ENCODE assay signal across 26 cellular contexts in genomic region chr7:79035858-79036257, GRCh38.
DNase-seq lines count a peak whose midpoint lies in the region; ATAC-seq, FAIRE-seq and TF ChIP-seq lines count a peak whose summit lies in the region.
"Had no signal": no experiment of that assay in that cellular context is flagged by ENCODE, and none has a peak within 500 bp of the region (broad histone marks: within the 10 kb centered on the region; RNA-seq: fewer than 3 reads in every experiment).

No MANE protein-coding gene starts in this region.

- H3K4ac ChIP-seq in IMR-90 (ENCODE audit: low read depth, low read length) (no peak overlapping the region), H1 (replicated peaks; ENCODE audit: insufficient read length, low read depth, low read length) (no peak overlapping the region)

- H4K5ac ChIP-seq in IMR-90 (ENCODE audit: low read depth, low read length) (no peak overlapping the region), H1 (ENCODE audit: insufficient read length, low read depth, low read length) (no peak overlapping the region)

- H3K9me3 ChIP-seq in HepG2 (ENCODE audit: low read length) (no peaks in the 10 kb centered on the region), right lobe of liver (no peaks in the 10 kb centered on the region), IMR-90 (ENCODE audit: control insufficient read depth, insufficient read depth, low read length) (no peaks in the 10 kb centered on the region), H1 (ENCODE audit: insufficient read depth in 2 of 2, low read depth in 1 of 2, low read length in 1 of 2) (no peaks in the 10 kb centered on the region), lower lobe of right lung (no peaks in the 10 kb centered on the region)
- H3K9me3 ChIP-seq: BE2C, BLaER1 had no signal

- 76% methylated on average over 3 of the region's 3 CpGs for WGBS in HepG2 (ENCODE audit: low lambda C conversion rate)
- WGBS in right lobe of liver (ENCODE audit: insufficient coverage, low coverage, low lambda C conversion rate, missing lambda C conversion rate) = 84% methylated on average over 3 of the region's 3 CpGs
- no CpG with 5 or more reads among the region's 3 CpGs for WGBS in IMR-90 (ENCODE audit: extremely low coverage in 2 of 2, insufficient read length in 1 of 2), 2 experiments
- 88% methylated on average over 3 of the region's 3 CpGs; no CpG with 5 or more reads in 1 of the 2 experiments for WGBS in H1 (ENCODE audit: extremely low coverage in 1 of 2, insufficient coverage in 1 of 2, insufficient read length in 1 of 2, insufficient replicate concordance in 2 of 2, low coverage in 1 of 2, low lambda C conversion rate in 2 of 2, missing lambda C conversion rate in 1 of 2), 2 experiments

- ATAC-seq in HepG2 (no peak), right lobe of liver (no peak), IMR-90 (ENCODE audit: low read depth) (no peak), lower lobe of right lung (no peak), GM18870 (IDR thresholded peaks at IDR 0.05; ENCODE audit: unreplicated experiment) (no peak)
- ATAC-seq: GM12878 had no signal

- H4K91ac ChIP-seq in IMR-90 (ENCODE audit: insufficient read depth, low read depth, low read length) (no peak overlapping the region), H1 (replicated peaks; ENCODE audit: insufficient read length, low read length) (no peak overlapping the region)

- H2BK12ac ChIP-seq in H1 (ENCODE audit: low read depth, low read length) = no peak overlapping the region

- H2BK20ac ChIP-seq in IMR-90 (ENCODE audit: low read depth, low read length) (no peak overlapping the region), H1 (ENCODE audit: low read length) (no peak overlapping the region)

- intact Hi-C loops in HepG2 (cut with micrococcal nuclease; ENCODE audit: unreplicated experiment) (no loop called here), right lobe of liver (cut with DNase I) (no loop called here), IMR-90 (cut with micrococcal nuclease) (no loop called here), lower lobe of right lung (cut with DNase I) (no loop called here)

- H3K14ac ChIP-seq in IMR-90 (replicated peaks; ENCODE audit: low read depth, low read length) = no peak overlapping the region
- H3K14ac ChIP-seq in H1 (ENCODE audit: insufficient read length) = no peak overlapping the region

- H3K27me3 ChIP-seq in HepG2 (ENCODE audit: control insufficient read depth in 1 of 2, insufficient read depth in 2 of 2, low read length in 2 of 2) = no peaks in the 10 kb centered on the region
- no peaks in the 10 kb centered on the region for H3K27me3 ChIP-seq in right lobe of liver
- H3K27me3 ChIP-seq in IMR-90 (ENCODE audit: control insufficient read depth, insufficient read depth, low read length) = no peaks in the 10 kb centered on the region
- H3K27me3 ChIP-seq in H1 (replicated peaks in 1 of 4; ENCODE audit: control insufficient read depth in 3 of 4, extremely low read depth in 1 of 4, insufficient read depth in 3 of 4, low read length in 3 of 4) = no peaks in the 10 kb centered on the region
- H3K27me3 ChIP-seq in lower lobe of right lung (ENCODE audit: low read depth) = no peaks in the 10 kb centered on the region
- H3K27me3 ChIP-seq: BLaER1 had no signal

- H4K8ac ChIP-seq in IMR-90 (ENCODE audit: low read depth in 2 of 2, low read length in 2 of 2) = no peak overlapping the region
- H4K8ac ChIP-seq in H1 (ENCODE audit: extremely low read depth, insufficient read depth, low read length) = no peak overlapping the region

- H3K23ac ChIP-seq in IMR-90 (ENCODE audit: low read depth, low read length) (no peak overlapping the region), H1 (ENCODE audit: insufficient read length) (no peak overlapping the region)

- no peak overlapping the region for H3K18ac ChIP-seq in IMR-90 (ENCODE audit: low read depth, low read length)
- no peak overlapping the region for H3K18ac ChIP-seq in H1 (ENCODE audit: extremely low read depth, low read length)

- POLR2A ChIA-PET in HepG2 (lab: Yijun Ruan, JAX) = no interaction called here
- POLR2A ChIA-PET in IMR-90 (lab: Charles Lee; ENCODE audit: unreplicated experiment) = no interaction called here
- POLR2A ChIA-PET in H1 (lab: Charles Lee; ENCODE audit: partially characterized antibody) = no interaction called here

- DNase-seq in HepG2 (ENCODE audit: low spot score) (no peak), right lobe of liver (no peak), IMR-90 (no peak), H1 (ENCODE audit: low read depth in 1 of 2, low spot score in 2 of 2) (no peak), lower lobe of right lung (no peak), NCI-H2171 treated with DMSO at 0.1 percent for 48 hours (lab: John Stamatoyannopoulos, UW) (no peak)
- DNase-seq: ACHN; BE2C; C1 segment of cervical spinal cord; CD4-positive, alpha-beta memory T cell; CD4-positive, CD25-positive, alpha-beta regulatory T cell; CD8-positive, alpha-beta memory T cell; COR-L47; DMS 273 treated with DMSO at 0.1 percent for 48 hours; DMS153; DMS53; DMS79; DND-41; EL; GDM1 had no signal

- no TSS peak for BruUV-seq in HepG2 (replicated peaks; lab: Mats Ljungman, UMichigan)
- no TSS peak for BruUV-seq in IMR-90 (replicated peaks; lab: Mats Ljungman, UMichigan)

- CTCF ChIA-PET in HepG2 (lab: Yijun Ruan, JAX; ENCODE audit: low intra/inter-chr PET ratio, low total read pairs) = no interaction called here
- CTCF ChIA-PET in IMR-90 (lab: Yijun Ruan, JAX) = no interaction called here
- CTCF ChIA-PET in H1 (lab: Charles Lee; ENCODE audit: partially characterized antibody) = no interaction called here

- H3K56ac ChIP-seq in IMR-90 (ENCODE audit: extremely low read depth, insufficient read depth, low read length) = no peak overlapping the region
- no peak overlapping the region for H3K56ac ChIP-seq in H1 (replicated peaks; ENCODE audit: insufficient read length, low read depth, low read length)

- H3K36me3 ChIP-seq in HepG2 (replicated peaks in 1 of 2; ENCODE audit: control insufficient read depth in 1 of 2, insufficient read depth in 2 of 2, low read length in 2 of 2) (no peaks in the 10 kb centered on the region), right lobe of liver (no peaks in the 10 kb centered on the region), IMR-90 (ENCODE audit: control insufficient read depth, insufficient read depth, low read length) (no peaks in the 10 kb centered on the region), H1 (ENCODE audit: control insufficient read depth in 2 of 4, insufficient read depth in 4 of 4, low read length in 3 of 4) (no peaks in the 10 kb centered on the region), lower lobe of right lung (no peaks in the 10 kb centered on the region)
- H3K36me3 ChIP-seq: BE2C, BLaER1 had no signal

- FAIRE-seq in HepG2 (lab: Jason Lieb, UNC) (no peak), H1 (lab: Jason Lieb, UNC) (no peak)
- FAIRE-seq: GM12878, GM12892, GM18507 had no signal

- no peaks in the 10 kb centered on the region for H3K23me2 ChIP-seq in H1 (ENCODE audit: low read depth, low read length)

- H2AK9ac ChIP-seq in IMR-90 (replicated peaks; ENCODE audit: low read depth, low read length, poor library complexity) = no peak overlapping the region

- no peak for TF ChIP-seq POLR2A in HepG2 (IDR thresholded peaks at IDR 0.05; ENCODE audit: insufficient read depth in 1 of 2, low read depth in 2 of 2, low read length in 2 of 2)
- TF ChIP-seq POLR2A in right lobe of liver (IDR thresholded peaks at IDR 0.05) = no peak
- TF ChIP-seq POLR2A in IMR-90 (IDR thresholded peaks at IDR 0.05; ENCODE audit: low read depth, low read length) = no peak
- TF ChIP-seq POLR2A in H1 (IDR thresholded peaks at IDR 0.05; ENCODE audit: control extremely low read depth in 1 of 2, low read depth in 2 of 2, low read length in 2 of 2) = no peak

- TF ChIP-seq EP300 in HepG2 (IDR thresholded peaks at IDR 0.05; ENCODE audit: low read depth in 2 of 2, low read length in 2 of 2) = no peak
- TF ChIP-seq EP300 in HepG2 (CRISPR knock-in tag; IDR thresholded peaks at IDR 0.05; ENCODE audit: borderline replicate concordance) = no peak
- TF ChIP-seq EP300 in H1 (IDR thresholded peaks at IDR 0.05; ENCODE audit: borderline replicate concordance in 1 of 2, low read depth in 2 of 2, low read length in 2 of 2) = no peak

- TF ChIP-seq CTCF in HepG2 (CRISPR knock-in tag; IDR thresholded peaks at IDR 0.05) (no peak), right lobe of liver (IDR thresholded peaks at IDR 0.05) (no peak), IMR-90 (conservative IDR thresholded peaks at IDR 0.05; ENCODE audit: low read depth, low read length) (no peak), H1 (IDR thresholded peaks at IDR 0.05; ENCODE audit: control extremely low read depth in 1 of 3, insufficient read depth in 1 of 3, low read depth in 1 of 3, low read length in 3 of 3) (no peak), lower lobe of right lung (IDR thresholded peaks at IDR 0.05) (no peak)

- no peak for TF ChIP-seq RAD21 in HepG2 (CRISPR knock-in tag; IDR thresholded peaks at IDR 0.05)
- TF ChIP-seq RAD21 in IMR-90 (IDR thresholded peaks at IDR 0.05; ENCODE audit: low read length) = no peak
- no peak for TF ChIP-seq RAD21 in H1 (IDR thresholded peaks at IDR 0.05 in 1 of 2, conservative IDR thresholded peaks at IDR 0.05 in 1 of 2; ENCODE audit: low read depth in 2 of 2, low read length in 2 of 2)

- in situ Hi-C loops in HepG2 (cut with HindIII; ENCODE audit: extremely low pct_ligation_motif_present, low pct_unique_long_range_greater_than_20kb) (no loop called here), IMR-90 (cut with MboI; ENCODE audit: low sequenced_read_pairs) (no loop called here)

- H2AFZ ChIP-seq in HepG2 (ENCODE audit: low read length) (no peak overlapping the region), IMR-90 (replicated peaks; ENCODE audit: low read length, poor library complexity) (no peak overlapping the region), H1 (ENCODE audit: low read length) (no peak overlapping the region)

- H3K4me1 ChIP-seq in HepG2 (ENCODE audit: insufficient read depth, low read length) (no peaks in the 10 kb centered on the region), right lobe of liver (no peaks in the 10 kb centered on the region), IMR-90 (ENCODE audit: control insufficient read depth, insufficient read depth, low read length) (no peaks in the 10 kb centered on the region), H1 (replicated peaks in 1 of 4; ENCODE audit: control insufficient read depth in 3 of 4, insufficient read depth in 4 of 4, low read length in 3 of 4) (no peaks in the 10 kb centered on the region), lower lobe of right lung (no peaks in the 10 kb centered on the region)
- H3K4me1 ChIP-seq: BE2C, BLaER1 had no signal

- H2BK120ac ChIP-seq in IMR-90 (ENCODE audit: low read depth, low read length) (no peak overlapping the region), H1 (replicated peaks; ENCODE audit: low read depth, low read length) (no peak overlapping the region)

- no peak overlapping the region for H2BK15ac ChIP-seq in IMR-90 (ENCODE audit: low read depth, low read length)
- H2BK15ac ChIP-seq in H1 (ENCODE audit: low read length) = no peak overlapping the region

- H3K79me2 ChIP-seq in HepG2 (ENCODE audit: insufficient read depth, low read length) = no peaks in the 10 kb centered on the region
- no peaks in the 10 kb centered on the region for H3K79me2 ChIP-seq in H1 (ENCODE audit: control insufficient read depth in 1 of 2, insufficient read depth in 2 of 2, low read length in 2 of 2)

- no peak overlapping the region for H3K27ac ChIP-seq in HepG2 (ENCODE audit: extremely low read length, insufficient read depth, low read length)
- H3K27ac ChIP-seq in right lobe of liver = no peak overlapping the region
- no peak overlapping the region for H3K27ac ChIP-seq in IMR-90 (ENCODE audit: insufficient read depth, low read length)
- H3K27ac ChIP-seq in H1 (ENCODE audit: low read depth, low read length) = no peak overlapping the region
- no peak overlapping the region for H3K27ac ChIP-seq in lower lobe of right lung
- H3K27ac ChIP-seq: 22Rv1, BLaER1 had no signal

- H3K4me2 ChIP-seq in HepG2 (ENCODE audit: low read depth, low read length) (no peak overlapping the region), IMR-90 (ENCODE audit: low read depth, low read length) (no peak overlapping the region), H1 (ENCODE audit: insufficient read depth in 1 of 2, low read depth in 2 of 2, low read length in 2 of 2) (no peak overlapping the region)
- H3K4me2 ChIP-seq: BLaER1 had no signal

- H3K4me3 ChIP-seq in HepG2 (replicated peaks in 1 of 3; ENCODE audit: insufficient read depth in 1 of 3, low read depth in 2 of 3, low read length in 3 of 3) = no peak overlapping the region
- H3K4me3 ChIP-seq in right lobe of liver = no peak overlapping the region
- H3K4me3 ChIP-seq in IMR-90 (ENCODE audit: insufficient read depth, low read depth, low read length) = no peak overlapping the region
- no peak overlapping the region for H3K4me3 ChIP-seq in H1 (ENCODE audit: extremely low read depth in 1 of 4, insufficient read depth in 2 of 4, low read depth in 3 of 4, low read length in 4 of 4)
- no peak overlapping the region for H3K4me3 ChIP-seq in lower lobe of right lung
- H3K4me3 ChIP-seq: BLaER1, GM12878 had no signal

- no peak overlapping the region for H3K9ac ChIP-seq in HepG2 (ENCODE audit: insufficient read depth, low read depth, low read length)
- H3K9ac ChIP-seq in IMR-90 (ENCODE audit: low read depth, low read length) = no peak overlapping the region
- no peak overlapping the region for H3K9ac ChIP-seq in H1 (replicated peaks in 1 of 4; ENCODE audit: extremely low read depth in 1 of 4, low read depth in 3 of 4, low read length in 3 of 4)
- H3K9ac ChIP-seq: BLaER1 had no signal

- no peak overlapping the region for H2AK5ac ChIP-seq in IMR-90 (ENCODE audit: low read depth, low read length)
- H2AK5ac ChIP-seq in H1 (ENCODE audit: low read depth, low read length) = no peak overlapping the region

- H4K20me1 ChIP-seq in HepG2 (ENCODE audit: insufficient read depth, low read length) (no peaks in the 10 kb centered on the region), IMR-90 (ENCODE audit: insufficient read depth, low read length) (no peaks in the 10 kb centered on the region), H1 (replicated peaks in 1 of 2; ENCODE audit: control insufficient read depth in 1 of 2, insufficient read depth in 2 of 2, low read length in 2 of 2) (no peaks in the 10 kb centered on the region)
- H4K20me1 ChIP-seq: BLaER1 had no signal

- H2BK5ac ChIP-seq in IMR-90 (ENCODE audit: low read depth, low read length, poor library complexity, severe bottlenecking) = no peak overlapping the region
- H2BK5ac ChIP-seq in H1 (ENCODE audit: low read depth, low read length) = no peak overlapping the region

- no peaks in the 10 kb centered on the region for H3K9me1 ChIP-seq in IMR-90 (ENCODE audit: insufficient read depth, low read length)

- H3K79me1 ChIP-seq in IMR-90 (ENCODE audit: low read depth in 1 of 2, low read length in 2 of 2) = no peaks in the 10 kb centered on the region; a peak in 1 of 4 replicates
- no peaks in the 10 kb centered on the region for H3K79me1 ChIP-seq in H1 (ENCODE audit: low read depth, low read length)

- dilution Hi-C loops in IMR-90 (cut with HindIII; ENCODE audit: low sequenced_read_pairs, unreplicated experiment) = no loop called here

Comparison
In these comparisons a context has a peak if more than half of its experiments do, and no peak if none do; other contexts are left out.
1. Of the 41 proteins assayed by ChIP-seq in both HepG2 and H1: peak only in HepG2: none; only in H1: none; in both: MAFK; in neither: 40.